Comparison of ENCODE assay signal across 17 cellular contexts in the genomic region with DNA sequence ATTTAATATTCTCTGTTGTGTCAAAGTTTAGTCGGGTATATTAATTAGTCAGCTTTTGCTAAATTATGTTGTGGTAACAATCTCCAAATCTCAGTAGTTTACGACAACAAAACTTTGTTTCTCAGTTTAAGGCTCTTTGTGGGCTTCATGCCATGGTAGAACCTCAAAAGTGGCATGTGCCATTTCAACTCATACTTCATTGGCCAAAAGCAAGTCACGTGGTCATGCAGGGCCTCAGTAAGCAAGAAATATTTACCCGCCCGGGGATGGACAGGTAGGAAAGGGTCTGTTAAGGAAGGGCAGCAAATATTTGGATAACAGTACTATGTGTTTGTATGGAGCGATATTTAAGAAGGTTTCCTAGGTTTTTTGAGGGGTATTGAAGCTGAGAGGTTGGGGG. TPM values are rescaled to one million over a fixed set of nuclear protein-coding genes. Genes with fewer than 3 reads are reported as not detected.
DNase-seq lines count a peak whose midpoint lies in the region; ATAC-seq, FAIRE-seq and TF ChIP-seq lines count a peak whose summit lies in the region.
"Had no signal": no experiment of that assay in that cellular context is flagged by ENCODE, and none has a peak within 500 bp of the region (broad histone marks: within the 10 kb centered on the region; RNA-seq: fewer than 3 reads in every experiment).

No MANE protein-coding gene starts in this region.

- no peak for TF ChIP-seq POLR2A in H1 (IDR thresholded peaks at IDR 0.05; ENCODE audit: control extremely low read depth in 1 of 2, low read depth in 2 of 2, low read length in 2 of 2)

- H3K4me1 ChIP-seq in Caco-2 (peaks cover 55% of the 10 kb centered on the region), H1 (replicated peaks in 1 of 4; ENCODE audit: control insufficient read depth in 3 of 4, insufficient read depth in 4 of 4, low read length in 3 of 4) (peaks cover 1 to 21% (median 9%) of the 10 kb centered on the region in 4 experiments; a peak in 6 of 7 replicates), neural progenitor cell (peaks cover 23% of the 10 kb centered on the region), foreskin keratinocyte (peaks cover 33% of the 10 kb centered on the region)

- H3K4me2 ChIP-seq in H1 (ENCODE audit: insufficient read depth in 1 of 2, low read depth in 2 of 2, low read length in 2 of 2) (no peak overlapping the region), neural progenitor cell (no peak overlapping the region)

- H3K27ac ChIP-seq in H1 (ENCODE audit: low read depth, low read length), result no peak overlapping the region
- no peak overlapping the region for H3K27ac ChIP-seq in neural progenitor cell
- H3K27ac ChIP-seq in foreskin keratinocyte, result no peak overlapping the region
- H3K27ac ChIP-seq: 22Rv1, HL-60 had no signal

- TF ChIP-seq CTCF in Caco-2 (IDR thresholded peaks at IDR 0.05; ENCODE audit: insufficient read depth in 1 of 2, low read depth in 1 of 2, low read length in 1 of 2, severe bottlenecking in 1 of 2, unreplicated experiment in 1 of 2) (no peak), H1 (IDR thresholded peaks at IDR 0.05; ENCODE audit: control extremely low read depth in 1 of 3, insufficient read depth in 1 of 3, low read depth in 1 of 3, low read length in 3 of 3) (no peak), neural progenitor cell (IDR thresholded peaks at IDR 0.05) (no peak), foreskin keratinocyte (conservative IDR thresholded peaks at IDR 0.05) (no peak)

- no peak for TF ChIP-seq RAD21 in H1 (IDR thresholded peaks at IDR 0.05 in 1 of 2, conservative IDR thresholded peaks at IDR 0.05 in 1 of 2; ENCODE audit: low read depth in 2 of 2, low read length in 2 of 2)

- H3K4ac ChIP-seq in H1 (replicated peaks; ENCODE audit: insufficient read length, low read depth, low read length), result no peak overlapping the region

- H2AFZ ChIP-seq in H1 (ENCODE audit: low read length) (no peak overlapping the region), neural progenitor cell (replicated peaks) (no peak overlapping the region)

- H3K9ac ChIP-seq in H1 (replicated peaks in 1 of 4; ENCODE audit: extremely low read depth in 1 of 4, low read depth in 3 of 4, low read length in 3 of 4) (no peak overlapping the region), neural progenitor cell (no peak overlapping the region)

- H3K79me1 ChIP-seq in H1 (ENCODE audit: low read depth, low read length), result peaks cover 8% of the 10 kb centered on the region

- H3K4me3 ChIP-seq in Caco-2 (ENCODE audit: low read depth, low read length) (no peak overlapping the region), H1 (ENCODE audit: extremely low read depth in 1 of 4, insufficient read depth in 2 of 4, low read depth in 3 of 4, low read length in 4 of 4) (no peak overlapping the region), neural progenitor cell (no peak overlapping the region)

- H3K23me2 ChIP-seq in H1 (ENCODE audit: low read depth, low read length), result no peaks in the 10 kb centered on the region

- no peak overlapping the region for H3K23ac ChIP-seq in H1 (ENCODE audit: insufficient read length)

- H2BK120ac ChIP-seq in H1 (replicated peaks; ENCODE audit: low read depth, low read length), result no peak overlapping the region

- H3K36me3 Mint-ChIP-seq in Caco-2 (ENCODE audit: insufficient read depth, unreplicated experiment) (peaks cover 15% of the 10 kb centered on the region), neural progenitor cell (peaks cover 33% of the 10 kb centered on the region)
- no peaks in the 10 kb centered on the region for H3K36me3 Mint-ChIP-seq in T-helper 2 cell treated with Interferon-gamma antibody and Interleukin-4, amounts not matched to agents 5 μg/mL and 100 μg/mL, for 36 hours (ENCODE audit: low read depth)
- H3K36me3 Mint-ChIP-seq in stimulated activated memory B cell treated with anti-CD40 and anti-IgM and Interleukin-4, amounts not matched to agents 10 μg/mL and 1 μg/mL and 100 μg/mL, for 72 hours, result no peaks in the 10 kb centered on the region
- H3K36me3 Mint-ChIP-seq: CD14-positive monocyte; CD8-positive, alpha-beta T cell had no signal

- peak overlapping the region; percentile 27 for H4K91ac ChIP-seq in H1 (replicated peaks; ENCODE audit: insufficient read length, low read length)

- H3K18ac ChIP-seq in H1 (ENCODE audit: extremely low read depth, low read length), result no peak overlapping the region

- H3K56ac ChIP-seq in H1 (replicated peaks; ENCODE audit: insufficient read length, low read depth, low read length), result no peak overlapping the region

- H2BK12ac ChIP-seq in H1 (ENCODE audit: low read depth, low read length), result no peak overlapping the region

- no peak overlapping the region for H4K8ac ChIP-seq in H1 (ENCODE audit: extremely low read depth, insufficient read depth, low read length)

- no peaks in the 10 kb centered on the region for H3K27me3 ChIP-seq in Caco-2 (replicated peaks; ENCODE audit: control insufficient read depth, insufficient read depth, low read length)
- no peaks in the 10 kb centered on the region for H3K27me3 ChIP-seq in H1 (replicated peaks in 1 of 4; ENCODE audit: control insufficient read depth in 3 of 4, extremely low read depth in 1 of 4, insufficient read depth in 3 of 4, low read length in 3 of 4)
- no peaks in the 10 kb centered on the region for H3K27me3 ChIP-seq in neural progenitor cell
- H3K27me3 ChIP-seq in foreskin keratinocyte, result no peaks in the 10 kb centered on the region

- peaks cover 43% of the 10 kb centered on the region for H3K4me1 Mint-ChIP-seq in Caco-2 (ENCODE audit: low read depth, unreplicated experiment)
- peaks cover 34% of the 10 kb centered on the region for H3K4me1 Mint-ChIP-seq in neural progenitor cell
- no peaks in the 10 kb centered on the region for H3K4me1 Mint-ChIP-seq in T-helper 2 cell treated with Interferon-gamma antibody and Interleukin-4, amounts not matched to agents 5 μg/mL and 100 μg/mL, for 36 hours (ENCODE audit: low read depth)
- H3K4me1 Mint-ChIP-seq in stimulated activated memory B cell treated with anti-CD40 and anti-IgM and Interleukin-4, amounts not matched to agents 10 μg/mL and 1 μg/mL and 100 μg/mL, for 72 hours, result no peaks in the 10 kb centered on the region

- DNase-seq in Caco-2 (no peak), HTR-8/SVneo (ENCODE audit: insufficient read length, low spot score) (no peak), H1 (ENCODE audit: low read depth in 1 of 2, low spot score in 2 of 2) (no peak), neural progenitor cell (ENCODE audit: low spot score) (no peak), foreskin keratinocyte (no peak)
- DNase-seq in T-helper 2 cell treated with Interferon-gamma antibody and Interleukin-4, amounts not matched to agents 5 μg/mL and 100 μg/mL, for 36 hours (ENCODE audit: low spot score), result no peak
- DNase-seq: CD8-positive, alpha-beta T cell; COR-L47; DMS53; GF-D8 had no signal

- peaks cover 18% of the 10 kb centered on the region for H3F3A ChIP-seq in neural progenitor cell (ENCODE audit: low read depth)

- H2BK15ac ChIP-seq in H1 (ENCODE audit: low read length), result no peak overlapping the region

- BruUV-seq in Caco-2 (replicated peaks; lab: Mats Ljungman, UMichigan), result no TSS peak

- H3K27ac Mint-ChIP-seq in Caco-2 (ENCODE audit: unreplicated experiment), result peak overlapping the region; percentile 45
- H3K27ac Mint-ChIP-seq in neural progenitor cell, result peak overlapping the region; percentile 29
- H3K27ac Mint-ChIP-seq in T-helper 2 cell treated with Interferon-gamma antibody and Interleukin-4, amounts not matched to agents 5 μg/mL and 100 μg/mL, for 36 hours, result no peak overlapping the region
- no peak overlapping the region for H3K27ac Mint-ChIP-seq in stimulated activated memory B cell treated with anti-CD40 and anti-IgM and Interleukin-4, amounts not matched to agents 10 μg/mL and 1 μg/mL and 100 μg/mL, for 72 hours
- H3K27ac Mint-ChIP-seq: CD8-positive, alpha-beta T cell had no signal

- peaks cover 10 to 84% of the 10 kb centered on the region in 2 experiments for H3K79me2 ChIP-seq in H1 (ENCODE audit: control insufficient read depth in 1 of 2, insufficient read depth in 2 of 2, low read length in 2 of 2)
- peaks cover 100% of the 10 kb centered on the region for H3K79me2 ChIP-seq in neural progenitor cell (ENCODE audit: low read depth)

- intact Hi-C loops in Caco-2 (cut with micrococcal nuclease; ENCODE audit: unreplicated experiment), result no loop called here

- H2AK5ac ChIP-seq in H1 (ENCODE audit: low read depth, low read length), result no peak overlapping the region

- H3K4me3 Mint-ChIP-seq in Caco-2 (ENCODE audit: unreplicated experiment) (no peak overlapping the region), neural progenitor cell (no peak overlapping the region)
- no peak overlapping the region for H3K4me3 Mint-ChIP-seq in T-helper 2 cell treated with Interferon-gamma antibody and Interleukin-4, amounts not matched to agents 5 μg/mL and 100 μg/mL, for 36 hours
- no peak overlapping the region for H3K4me3 Mint-ChIP-seq in stimulated activated memory B cell treated with anti-CD40 and anti-IgM and Interleukin-4, amounts not matched to agents 10 μg/mL and 1 μg/mL and 100 μg/mL, for 72 hours
- H3K4me3 Mint-ChIP-seq: CD14-positive monocyte; CD8-positive, alpha-beta T cell had no signal

- H3K14ac ChIP-seq in H1 (ENCODE audit: insufficient read length), result no peak overlapping the region

- peak overlapping the region; percentile 29 for H4K5ac ChIP-seq in H1 (ENCODE audit: insufficient read length, low read depth, low read length)

- no peaks in the 10 kb centered on the region for H3K27me3 Mint-ChIP-seq in Caco-2 (ENCODE audit: insufficient read depth, unreplicated experiment)
- H3K27me3 Mint-ChIP-seq in neural progenitor cell (ENCODE audit: insufficient read depth, low read depth), result peaks cover 2% of the 10 kb centered on the region
- peaks cover 7% of the 10 kb centered on the region for H3K27me3 Mint-ChIP-seq in T-helper 2 cell treated with Interferon-gamma antibody and Interleukin-4, amounts not matched to agents 5 μg/mL and 100 μg/mL, for 36 hours (ENCODE audit: low read depth)
- peaks cover 14% of the 10 kb centered on the region for H3K27me3 Mint-ChIP-seq in stimulated activated memory B cell treated with anti-CD40 and anti-IgM and Interleukin-4, amounts not matched to agents 10 μg/mL and 1 μg/mL and 100 μg/mL, for 72 hours

- H4K20me1 ChIP-seq in H1 (replicated peaks in 1 of 2; ENCODE audit: control insufficient read depth in 1 of 2, insufficient read depth in 2 of 2, low read length in 2 of 2), result peaks cover 0 to 2% of the 10 kb centered on the region in 2 experiments
- peaks cover 52% of the 10 kb centered on the region for H4K20me1 ChIP-seq in neural progenitor cell (ENCODE audit: low read depth)

- 94% methylated on average over 6 of the region's 6 CpGs; no CpG with 5 or more reads in 1 of the 2 experiments for WGBS in H1 (ENCODE audit: extremely low coverage in 1 of 2, insufficient coverage in 1 of 2, insufficient read length in 1 of 2, insufficient replicate concordance in 2 of 2, low coverage in 1 of 2, low lambda C conversion rate in 2 of 2, missing lambda C conversion rate in 1 of 2), 2 experiments

- H2BK5ac ChIP-seq in H1 (ENCODE audit: low read depth, low read length), result no peak overlapping the region

- H3K9me3 ChIP-seq in Caco-2 (no peaks in the 10 kb centered on the region), H1 (ENCODE audit: insufficient read depth in 2 of 2, low read depth in 1 of 2, low read length in 1 of 2) (no peaks in the 10 kb centered on the region), neural progenitor cell (ENCODE audit: low read depth) (no peaks in the 10 kb centered on the region)

- FAIRE-seq in HTR-8/SVneo (lab: Jason Lieb, UNC) (peak; percentile 4), H1 (lab: Jason Lieb, UNC) (no peak)
- FAIRE-seq: GM19239, H54 had no signal

- H2BK20ac ChIP-seq in H1 (ENCODE audit: low read length), result no peak overlapping the region

- CTCF ChIA-PET in Caco-2 (lab: Charles Lee), result no interaction called here
- CTCF ChIA-PET in H1 (lab: Charles Lee; ENCODE audit: partially characterized antibody), result no interaction called here

- POLR2A ChIA-PET in Caco-2 (lab: Charles Lee), result no interaction called here
- POLR2A ChIA-PET in H1 (lab: Charles Lee; ENCODE audit: partially characterized antibody), result interaction anchor here (1.0 kb wide), 1 partner anchor 54 kb away, joined by 3 read pairs; no protein-coding TSS in a partner anchor

- TF ChIP-seq EP300 in H1 (IDR thresholded peaks at IDR 0.05; ENCODE audit: borderline replicate concordance in 1 of 2, low read depth in 2 of 2, low read length in 2 of 2), result no peak

- no peaks in the 10 kb centered on the region for H3K36me3 ChIP-seq in Caco-2 (ENCODE audit: control insufficient read depth, insufficient read depth, low read length)
- H3K36me3 ChIP-seq in H1 (ENCODE audit: control insufficient read depth in 2 of 4, insufficient read depth in 4 of 4, low read length in 3 of 4), result no peaks in the 10 kb centered on the region
- H3K36me3 ChIP-seq in neural progenitor cell, result no peaks in the 10 kb centered on the region

- ATAC-seq in stimulated activated memory B cell treated with anti-CD40 and anti-IgM and Interleukin-4, amounts not matched to agents 10 μg/mL and 1 μg/mL and 100 μg/mL, for 72 hours, result no peak
- ATAC-seq in foreskin keratinocyte (no peak), HG03159 (IDR thresholded peaks at IDR 0.05; ENCODE audit: unreplicated experiment) (no peak)
- ATAC-seq: CD8-positive, alpha-beta T cell had no signal

- no peaks in the 10 kb centered on the region for H3K9me3 Mint-ChIP-seq in Caco-2 (ENCODE audit: unreplicated experiment)
- H3K9me3 Mint-ChIP-seq in neural progenitor cell, result peaks cover 16% of the 10 kb centered on the region
- no peaks in the 10 kb centered on the region for H3K9me3 Mint-ChIP-seq in T-helper 2 cell treated with Interferon-gamma antibody and Interleukin-4, amounts not matched to agents 5 μg/mL and 100 μg/mL, for 36 hours
- H3K9me3 Mint-ChIP-seq in stimulated activated memory B cell treated with anti-CD40 and anti-IgM and Interleukin-4, amounts not matched to agents 10 μg/mL and 1 μg/mL and 100 μg/mL, for 72 hours, result no peaks in the 10 kb centered on the region
- H3K9me3 Mint-ChIP-seq: CD8-positive, alpha-beta T cell had no signal

RNA-seq across cellular contexts. Expression of a gene that starts 38.6 kb away (rescaled TPM):
- 88.5 and 98.4 TPM in 2 replicates for total RNA-seq in Caco-2 (2022)
- 78.1 and 81.1 TPM in 2 replicates for total RNA-seq in H1 (2021; fragmentation: NEBNext Ultra II Directional; extraction: Animal tissue kit (Norgen Biotek cat#: 25700))
- polyA plus RNA-seq in H1 (2011; rRNA removed), result 48.9 and 60.8 TPM in 2 replicates
- polyA plus RNA-seq in H1 (2011; cell fraction: cytosol; rRNA removed), result 71.3 TPM
- polyA plus RNA-seq in H1 (2011; cell fraction: nucleus; rRNA removed), result 151 TPM
- 77.9 to 94.5 TPM (median 91.7 TPM) in 4 replicates for polyA plus RNA-seq in H1 (2012, experiment 1 of 2)
- polyA plus RNA-seq in H1 (2012, experiment 2 of 2), result 5.1 TPM
- polyA plus RNA-seq in H1 (2013, experiment 1 of 2), result 51.9 TPM
- 50.0 TPM for polyA plus RNA-seq in H1 (2013, experiment 2 of 2)
- polyA minus RNA-seq in H1 (2011; rRNA and poly(A)+ RNA removed), result 132 and 143 TPM in 2 replicates
- 54.9 TPM for polyA minus RNA-seq in H1 (2011; cell fraction: cytosol; rRNA and poly(A)+ RNA removed)
- 85.2 TPM for polyA minus RNA-seq in H1 (2011; cell fraction: nucleus; rRNA and poly(A)+ RNA removed)
- total RNA-seq in neural progenitor cell (ENCODE audit: low replicate concordance), result 103 and 136 TPM in 2 replicates
- total RNA-seq in foreskin keratinocyte, result 37.7 and 38.0 TPM in 2 replicates
- polyA plus RNA-seq in foreskin keratinocyte, result 13.3 and 13.6 TPM in 2 replicates

RNA-seq across cellular contexts. Expression of a gene that starts 39.3 kb away (rescaled TPM):
- total RNA-seq in Caco-2 (2022) (26.6 and 29.1 TPM in 2 replicates), neural progenitor cell (ENCODE audit: low replicate concordance) (38.2 and 80.0 TPM in 2 replicates), foreskin keratinocyte (15.5 and 17.2 TPM in 2 replicates)
- 15.6 and 16.8 TPM in 2 replicates for total RNA-seq in H1 (2021; fragmentation: NEBNext Ultra II Directional; extraction: Animal tissue kit (Norgen Biotek cat#: 25700))
- polyA plus RNA-seq in H1 (2011; rRNA removed) (8.3 and 15.8 TPM in 2 replicates), foreskin keratinocyte (18.7 and 19.9 TPM in 2 replicates)
- polyA plus RNA-seq in H1 (2011; cell fraction: cytosol; rRNA removed), result 19.8 TPM
- polyA plus RNA-seq in H1 (2011; cell fraction: nucleus; rRNA removed), result 11.1 TPM
- polyA plus RNA-seq in H1 (2012, experiment 1 of 2), result 17.9 to 29.6 TPM (median 19.1 TPM) in 4 replicates
- polyA plus RNA-seq in H1 (2012, experiment 2 of 2), result 2.5 TPM
- polyA plus RNA-seq in H1 (2013, experiment 1 of 2), result 15.6 TPM
- 14.2 TPM for polyA plus RNA-seq in H1 (2013, experiment 2 of 2)
- 35.9 and 37.8 TPM in 2 replicates for polyA minus RNA-seq in H1 (2011; rRNA and poly(A)+ RNA removed)
- 13.5 TPM for polyA minus RNA-seq in H1 (2011; cell fraction: cytosol; rRNA and poly(A)+ RNA removed)
- polyA minus RNA-seq in H1 (2011; cell fraction: nucleus; rRNA and poly(A)+ RNA removed), result 34.1 TPM

Comparison
In these comparisons a context has a peak if more than half of its experiments do, and no peak if none do; other contexts are left out.
1. H3K27ac Mint-ChIP-seq: peak in Caco-2 (single experiment) and neural progenitor cell (single experiment); none in T-helper 2 cell treated with Interferon-gamma antibody and Interleukin-4, amounts not matched to agents 5 μg/mL and 100 μg/mL, for 36 hours (single experiment) and stimulated activated memory B cell treated with anti-CD40 and anti-IgM and Interleukin-4, amounts not matched to agents 10 μg/mL and 1 μg/mL and 100 μg/mL, for 72 hours (single experiment).